In genomic region chr6:139126255-139126654, GRCh38 we compare ENCODE assay signal across 9 cellular contexts. TPM values are rescaled to one million over a fixed set of nuclear protein-coding genes. Genes with fewer than 3 reads are reported as not detected.
DNase-seq lines count a peak whose midpoint lies in the region; ATAC-seq and TF ChIP-seq lines count a peak whose summit lies in the region.
"Had no signal": no experiment of that assay in that cellular context is flagged by ENCODE, and none has a peak within 500 bp of the region (broad histone marks: within the 10 kb centered on the region; RNA-seq: fewer than 3 reads in every experiment).

No MANE protein-coding gene starts in this region.

- no peaks in the 10 kb centered on the region for H3K27me3 ChIP-seq in ascending aorta

- H3K27ac ChIP-seq in ascending aorta = peak overlapping the region in 1 of 2 donors; percentile 44

- peaks cover 5 to 7% of the 10 kb centered on the region in 2 donors for H3K9me3 Mint-ChIP-seq in stimulated activated naive CD8-positive, alpha-beta T cell treated with anti-CD3 and anti-CD28 coated beads, Interleukin-15, amount 100 ng/mL, for 72 hours

- TF ChIP-seq CTCF in ascending aorta (IDR thresholded peaks at IDR 0.05) = no peak

- no peaks in the 10 kb centered on the region for H3K27me3 Mint-ChIP-seq in stimulated activated naive CD8-positive, alpha-beta T cell treated with anti-CD3 and anti-CD28 coated beads, Interleukin-15, amount 100 ng/mL, for 72 hours

- no peaks in the 10 kb centered on the region for H3K9me3 ChIP-seq in ascending aorta

- no peaks in the 10 kb centered on the region for H3K36me3 ChIP-seq in ascending aorta

- no peak overlapping the region for H3K4me3 ChIP-seq in ascending aorta

- H3K27ac Mint-ChIP-seq in stimulated activated naive CD8-positive, alpha-beta T cell treated with anti-CD3 and anti-CD28 coated beads, Interleukin-15, amount 100 ng/mL, for 72 hours = peak overlapping the region; percentile 66 to 91

- ATAC-seq in stimulated activated naive CD8-positive, alpha-beta T cell treated with anti-CD3 and anti-CD28 coated beads, Interleukin-15, amount 100 ng/mL, for 72 hours = peak; percentile 73
- no peak for ATAC-seq in HG03095 (IDR thresholded peaks at IDR 0.05; ENCODE audit: unreplicated experiment)

- intact Hi-C loops in ascending aorta (cut with DNase I) = no loop called here

- H3K4me1 ChIP-seq in ascending aorta = no peaks in the 10 kb centered on the region

- DNase-seq in activated CD8-positive, alpha-beta memory T cell treated with anti-CD3 and anti-CD28 coated beads, Interleukin-2, amount 50 U/mL, for 4 hours = peak; percentile 24
- no peak for DNase-seq in activated CD8-positive, alpha-beta memory T cell treated with anti-CD3 and anti-CD28 coated beads, Interleukin-2, amount 50 U/mL, for 48 hours
- DNase-seq in T follicular helper cell (ENCODE audit: low read depth) (peak; percentile 16), fibroblast of gingiva (ENCODE audit: low read depth) (peak; percentile 97), ascending aorta (ENCODE audit: low spot score in 2 of 2) (no peak), KG1 (lab: John Stamatoyannopoulos, UW) (no peak)
- DNase-seq in stimulated activated naive CD8-positive, alpha-beta T cell treated with anti-CD3 and anti-CD28 coated beads, Interleukin-15, amount 100 ng/mL, for 72 hours = peak in 1 of 2 donors; percentile 49
- DNase-seq: small intestine had no signal

- peaks cover 54% of the 10 kb centered on the region for H3K4me1 Mint-ChIP-seq in stimulated activated naive CD8-positive, alpha-beta T cell treated with anti-CD3 and anti-CD28 coated beads, Interleukin-15, amount 100 ng/mL, for 72 hours

- H3K4me3 Mint-ChIP-seq in stimulated activated naive CD8-positive, alpha-beta T cell treated with anti-CD3 and anti-CD28 coated beads, Interleukin-15, amount 100 ng/mL, for 72 hours = peak overlapping the region in 1 of 2 donors; percentile 49

RNA-seq across cellular contexts. Expression of gene HECA, which starts 8.6 kb away (rescaled TPM):
- 27.0 TPM for total RNA-seq in ascending aorta

Comparison
In these comparisons a context has a peak if more than half of its experiments do, and no peak if none do; other contexts are left out.
1. DNase-seq: peak in activated CD8-positive, alpha-beta memory T cell treated with anti-CD3 and anti-CD28 coated beads, Interleukin-2, amount 50 U/mL, for 4 hours (single experiment), T follicular helper cell (single experiment) and fibroblast of gingiva (single experiment); none in activated CD8-positive, alpha-beta memory T cell treated with anti-CD3 and anti-CD28 coated beads, Interleukin-2, amount 50 U/mL, for 48 hours (single experiment), ascending aorta (0 of 2) and KG1 (single experiment).